9 cellular contexts compared by ENCODE assay signal in the genomic region with DNA sequence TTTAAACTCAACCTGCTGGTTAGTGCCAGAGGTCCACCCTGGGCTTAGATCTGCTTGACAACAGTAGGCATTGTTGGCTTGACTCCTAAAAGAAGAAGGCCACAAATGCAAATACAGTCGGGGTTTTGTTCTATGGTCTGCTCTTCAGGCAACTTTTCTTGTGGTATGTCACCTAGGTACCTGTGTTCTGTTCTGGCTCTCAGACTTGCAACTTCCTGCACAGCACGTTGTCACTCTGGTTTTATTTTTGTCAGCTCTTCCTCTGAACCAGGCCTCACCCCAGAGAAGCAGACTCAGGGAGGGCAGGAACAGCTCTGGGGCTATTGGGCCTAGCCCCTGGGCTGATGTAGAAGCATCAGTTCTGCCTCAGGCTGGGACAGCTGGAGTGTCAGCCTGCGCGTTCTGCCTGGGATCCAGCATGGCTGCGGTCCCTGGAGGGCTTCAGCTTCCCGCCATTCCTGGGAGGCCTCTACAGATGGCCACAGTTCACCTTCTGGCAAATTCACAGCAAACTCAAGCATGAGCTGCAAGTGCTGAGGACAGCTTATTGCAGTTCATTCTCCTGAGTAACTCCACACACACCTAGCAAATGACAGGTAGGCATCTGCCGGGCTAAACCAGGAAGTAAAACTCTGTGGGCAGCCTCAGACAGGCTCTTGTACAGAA. TPM values are rescaled to one million over a fixed set of nuclear protein-coding genes. Genes with fewer than 3 reads are reported as not detected.
A peak's percentile ranks its signal among the peaks of the same experiment; 100 is the strongest.
DNase-seq lines count a peak whose midpoint lies in the region; ATAC-seq, FAIRE-seq and TF ChIP-seq lines count a peak whose summit lies in the region.
"Had no signal": no experiment of that assay in that cellular context is flagged by ENCODE, and none has a peak within 500 bp of the region (broad histone marks: within the 10 kb centered on the region; RNA-seq: fewer than 3 reads in every experiment).

No MANE protein-coding gene starts in this region.

- no peaks in the 10 kb centered on the region for H3K36me3 Mint-ChIP-seq in T-cell

- peak overlapping the region; percentile 96 for H3K27ac Mint-ChIP-seq in T-cell

- CTCF ChIA-PET in T-cell (lab: Charles Lee) (interaction anchor here (0.7 to 1.1 kb wide), 8 partner anchors 11 to 571 kb away, joined by 3 to 23 read pairs (median 4); a partner anchor contains a TSS), H1 (lab: Charles Lee; ENCODE audit: partially characterized antibody) (interaction anchor here (0.5 kb wide), 1 partner anchor 250 kb away, joined by 3 read pairs; no protein-coding TSS in a partner anchor)

- no peak overlapping the region for H2BK12ac ChIP-seq in H1 (ENCODE audit: low read depth, low read length)

- intact Hi-C loops in stomach (cut with DNase I; ENCODE audit: low total_unique reads) = no loop called here

- H3K27me3 ChIP-seq in H1 (replicated peaks in 1 of 4; ENCODE audit: control insufficient read depth in 3 of 4, extremely low read depth in 1 of 4, insufficient read depth in 3 of 4, low read length in 3 of 4) = no peaks in the 10 kb centered on the region
- H3K27me3 ChIP-seq in stomach = no peaks in the 10 kb centered on the region

- no peaks in the 10 kb centered on the region for H4K20me1 ChIP-seq in H1 (replicated peaks in 1 of 2; ENCODE audit: control insufficient read depth in 1 of 2, insufficient read depth in 2 of 2, low read length in 2 of 2)

- no peaks in the 10 kb centered on the region; the same call in 1 of the 2 replicates for H3K23me2 ChIP-seq in H1 (ENCODE audit: low read depth, low read length)

- DNase-seq in DMS53 (lab: John Stamatoyannopoulos, UW) (peak; percentile 38), DMS53 treated with DMSO at 0.1 percent for 48 hours (lab: John Stamatoyannopoulos, UW; ENCODE audit: unreplicated experiment) (no peak), T-cell (peak; percentile 45 to 83 (median 62)), H1 (ENCODE audit: low read depth in 1 of 2, low spot score in 2 of 2) (peak in 1 of 2 experiments; percentile 35), stomach (no peak), GM19240 (ENCODE audit: insufficient read length, low spot score) (no peak), NCI-H1436 treated with DMSO at 0.1 percent for 48 hours (lab: John Stamatoyannopoulos, UW) (no peak)

- no peak overlapping the region for H4K5ac ChIP-seq in H1 (ENCODE audit: insufficient read length, low read depth, low read length)

- no peak overlapping the region for H3K56ac ChIP-seq in H1 (replicated peaks; ENCODE audit: insufficient read length, low read depth, low read length)

- peak overlapping the region; percentile 6 to 72 (median 19) for H3K4me3 Mint-ChIP-seq in T-cell

- TF ChIP-seq EP300 in H1 (IDR thresholded peaks at IDR 0.05; ENCODE audit: borderline replicate concordance in 1 of 2, low read depth in 2 of 2, low read length in 2 of 2) (no peak), stomach (IDR thresholded peaks at IDR 0.05) (no peak)

- H3K4me2 ChIP-seq in H1 (ENCODE audit: insufficient read depth in 1 of 2, low read depth in 2 of 2, low read length in 2 of 2) = no peak overlapping the region
- H3K4me2 ChIP-seq: A549 had no signal

- H2AK5ac ChIP-seq in H1 (ENCODE audit: low read depth, low read length) = no peak overlapping the region

- no peaks in the 10 kb centered on the region for H3K9me3 Mint-ChIP-seq in T-cell

- no peak overlapping the region for H3K4ac ChIP-seq in H1 (replicated peaks; ENCODE audit: insufficient read length, low read depth, low read length)

- H3K27me3 Mint-ChIP-seq in T-cell = no peaks in the 10 kb centered on the region

- ATAC-seq in HG02884 (IDR thresholded peaks at IDR 0.05; ENCODE audit: unreplicated experiment) (peak; percentile 34), T-cell (replicated peaks in 1 of 4) (peak; percentile 74 to 79 (median 78))
- ATAC-seq: A549 had no signal

- H3K27ac ChIP-seq in H1 (ENCODE audit: low read depth, low read length) = no peak overlapping the region
- peak overlapping the region; percentile 47 to 99 (median 97) for H3K27ac ChIP-seq in stomach
- H3K27ac ChIP-seq: A549 had no signal

- H4K91ac ChIP-seq in H1 (replicated peaks; ENCODE audit: insufficient read length, low read length) = no peak overlapping the region

- no peak for TF ChIP-seq RAD21 in H1 (IDR thresholded peaks at IDR 0.05 in 1 of 2, conservative IDR thresholded peaks at IDR 0.05 in 1 of 2; ENCODE audit: low read depth in 2 of 2, low read length in 2 of 2)

- H2BK120ac ChIP-seq in H1 (replicated peaks; ENCODE audit: low read depth, low read length) = no peak overlapping the region

- H4K8ac ChIP-seq in H1 (ENCODE audit: extremely low read depth, insufficient read depth, low read length) = peak overlapping the region; percentile 65

- no peak overlapping the region for H2BK15ac ChIP-seq in H1 (ENCODE audit: low read length)

- H2BK20ac ChIP-seq in H1 (ENCODE audit: low read length) = no peak overlapping the region

- H3K36me3 ChIP-seq in H1 (ENCODE audit: control insufficient read depth in 2 of 4, insufficient read depth in 4 of 4, low read length in 3 of 4) (no peaks in the 10 kb centered on the region; a peak in 1 of 8 replicates), stomach (no peaks in the 10 kb centered on the region)

- no peak overlapping the region for H3K14ac ChIP-seq in H1 (ENCODE audit: insufficient read length)

- no peak for TF ChIP-seq CTCF in H1 (IDR thresholded peaks at IDR 0.05; ENCODE audit: control extremely low read depth in 1 of 3, insufficient read depth in 1 of 3, low read depth in 1 of 3, low read length in 3 of 3)
- no peak for TF ChIP-seq CTCF in stomach (IDR thresholded peaks at IDR 0.05)

- no peak overlapping the region for H3K9ac ChIP-seq in H1 (replicated peaks in 1 of 4; ENCODE audit: extremely low read depth in 1 of 4, low read depth in 3 of 4, low read length in 3 of 4)

- no peak overlapping the region for H2BK5ac ChIP-seq in H1 (ENCODE audit: low read depth, low read length)

- POLR2A ChIA-PET in T-cell (lab: Charles Lee) (interaction anchor here (0.7 to 3.2 kb wide), 11 partner anchors 8 to 26 kb away, joined by 3 to 20 read pairs (median 5); a partner anchor contains a TSS), H1 (lab: Charles Lee; ENCODE audit: partially characterized antibody) (interaction anchor here (0.6 to 2.8 kb wide), 3 partner anchors 11 to 20 kb away, joined by 3 to 12 read pairs (median 4); a partner anchor contains a TSS)

- no peak overlapping the region for H3K23ac ChIP-seq in H1 (ENCODE audit: insufficient read length)

- H3K4me1 ChIP-seq in H1 (replicated peaks in 1 of 4; ENCODE audit: control insufficient read depth in 3 of 4, insufficient read depth in 4 of 4, low read length in 3 of 4) = no peaks in the 10 kb centered on the region
- H3K4me1 ChIP-seq in stomach = peaks cover 60 to 86% (median 67%) of the 10 kb centered on the region in 4 donors

- 91% methylated on average over 7 of the region's 7 CpGs; no CpG with 5 or more reads in 1 of the 2 experiments for WGBS in H1 (ENCODE audit: extremely low coverage in 1 of 2, insufficient coverage in 1 of 2, insufficient read length in 1 of 2, insufficient replicate concordance in 2 of 2, low coverage in 1 of 2, low lambda C conversion rate in 2 of 2, missing lambda C conversion rate in 1 of 2), 2 experiments
- 55 to 67% (median 59%) methylated on average over 6 to 7 of the region's 7 CpGs for WGBS in stomach, 5 donors

- FAIRE-seq in H1 (lab: Jason Lieb, UNC) = no peak
- FAIRE-seq: A549 had no signal

- H3K79me1 ChIP-seq in H1 (ENCODE audit: low read depth, low read length) = no peaks in the 10 kb centered on the region

- no peak overlapping the region for H3K18ac ChIP-seq in H1 (ENCODE audit: extremely low read depth, low read length)

- peak overlapping the region; percentile 81; the same call in 1 of the 2 replicates for H2AFZ ChIP-seq in H1 (ENCODE audit: low read length)

- H3K79me2 ChIP-seq in H1 (ENCODE audit: control insufficient read depth in 1 of 2, insufficient read depth in 2 of 2, low read length in 2 of 2) = no peaks in the 10 kb centered on the region

- H3K4me3 ChIP-seq in H1 (ENCODE audit: extremely low read depth in 1 of 4, insufficient read depth in 2 of 4, low read depth in 3 of 4, low read length in 4 of 4) (no peak overlapping the region), stomach (no peak overlapping the region)
- H3K4me3 ChIP-seq: A549 had no signal

- H3K4me1 Mint-ChIP-seq in T-cell = peaks cover 87 to 92% (median 91%) of the 10 kb centered on the region in 3 donors

- TF ChIP-seq POLR2A in H1 (IDR thresholded peaks at IDR 0.05; ENCODE audit: control extremely low read depth in 1 of 2, low read depth in 2 of 2, low read length in 2 of 2) (no peak), stomach (IDR thresholded peaks at IDR 0.05) (no peak)

- H3K9me3 ChIP-seq in H1 (ENCODE audit: insufficient read depth in 2 of 2, low read depth in 1 of 2, low read length in 1 of 2) (no peaks in the 10 kb centered on the region), stomach (no peaks in the 10 kb centered on the region)
- H3K9me3 ChIP-seq: A549 had no signal

RNA-seq across cellular contexts. Expression of a gene that starts 11.0 kb away (rescaled TPM):
- total RNA-seq in T-cell = 100 to 1,000 TPM; 239 to 335 (median 309) TPM
- total RNA-seq in H1 (2021; fragmentation: NEBNext Ultra II Directional; extraction: Animal tissue kit (Norgen Biotek cat#: 25700)) = 22.8 and 26.8 TPM in 2 replicates
- polyA plus RNA-seq in H1 (2011; rRNA removed) = 3.2 and 3.3 TPM in 2 replicates
- 13.7 TPM for polyA plus RNA-seq in H1 (2011; cell fraction: cytosol; rRNA removed)
- 2.2 TPM for polyA plus RNA-seq in H1 (2011; cell fraction: nucleus; rRNA removed)
- 16.4 to 27.5 TPM (median 23.0 TPM) in 4 replicates for polyA plus RNA-seq in H1 (2012, experiment 1 of 2)
- 1.1 TPM for polyA plus RNA-seq in H1 (2012, experiment 2 of 2)
- 9.0 TPM for polyA plus RNA-seq in H1 (2013, experiment 1 of 2)
- polyA plus RNA-seq in H1 (2013, experiment 2 of 2) = 8.4 TPM
- polyA minus RNA-seq in H1 (2011; rRNA and poly(A)+ RNA removed) = 4.7 and 5.2 TPM in 2 replicates
- 10.1 TPM for polyA minus RNA-seq in H1 (2011; cell fraction: cytosol; rRNA and poly(A)+ RNA removed)
- 14.0 TPM for polyA minus RNA-seq in H1 (2011; cell fraction: nucleus; rRNA and poly(A)+ RNA removed)
- 100 to 1,000 TPM in 3 of 5 donors, 10 to 100 TPM in 2; 39.3 to 605 (median 130) TPM for total RNA-seq in stomach
- polyA plus RNA-seq in stomach = 100 to 1,000 TPM; 111 to 122 (median 115) TPM

RNA-seq across cellular contexts. Expression of a gene that starts 58.3 kb away (rescaled TPM):
- total RNA-seq in T-cell (10 to 100 TPM; 28.6 to 36.6 (median 32.0) TPM), stomach (100 to 1,000 TPM in 1 of 5 donors, 10 to 100 TPM in 3, under 1 TPM in 1; 0.58 to 125 (median 32.7) TPM)
- total RNA-seq in H1 (2021; fragmentation: NEBNext Ultra II Directional; extraction: Animal tissue kit (Norgen Biotek cat#: 25700)) = 19.6 and 22.2 TPM in 2 replicates
- polyA plus RNA-seq in H1 (2011; rRNA removed) (6.9 and 8.8 TPM in 2 replicates), stomach (10 to 100 TPM; 21.7 to 27.0 (median 21.8) TPM)
- polyA plus RNA-seq in H1 (2011; cell fraction: cytosol; rRNA removed) = 13.4 TPM
- polyA plus RNA-seq in H1 (2011; cell fraction: nucleus; rRNA removed) = 9.5 TPM
- polyA plus RNA-seq in H1 (2012, experiment 1 of 2) = 14.7 to 37.7 TPM (median 15.4 TPM) in 4 replicates
- polyA plus RNA-seq in H1 (2012, experiment 2 of 2) = 4.3 TPM
- 21.8 TPM for polyA plus RNA-seq in H1 (2013, experiment 1 of 2)
- 21.4 TPM for polyA plus RNA-seq in H1 (2013, experiment 2 of 2)
- polyA minus RNA-seq in H1 (2011; rRNA and poly(A)+ RNA removed) = 11.1 and 13.5 TPM in 2 replicates
- 5.6 TPM for polyA minus RNA-seq in H1 (2011; cell fraction: cytosol; rRNA and poly(A)+ RNA removed)
- polyA minus RNA-seq in H1 (2011; cell fraction: nucleus; rRNA and poly(A)+ RNA removed) = 30.2 TPM

RNA-seq across cellular contexts. Expression of a gene that starts 58.7 kb away (rescaled TPM):
- 10 to 100 TPM; 53.3 to 65.1 (median 54.0) TPM for total RNA-seq in T-cell
- total RNA-seq in H1 (2021; fragmentation: NEBNext Ultra II Directional; extraction: Animal tissue kit (Norgen Biotek cat#: 25700)) = 28.2 and 30.2 TPM in 2 replicates
- polyA plus RNA-seq in H1 (2011; rRNA removed) = 4.3 and 7.6 TPM in 2 replicates
- polyA plus RNA-seq in H1 (2011; cell fraction: cytosol; rRNA removed) = 8.2 TPM
- polyA plus RNA-seq in H1 (2011; cell fraction: nucleus; rRNA removed) = 2.5 TPM
- polyA plus RNA-seq in H1 (2012, experiment 1 of 2) = 6.6 to 12.6 TPM (median 8.2 TPM) in 4 replicates
- polyA plus RNA-seq in H1 (2012, experiment 2 of 2) = 0.92 TPM
- polyA plus RNA-seq in H1 (2013, experiment 1 of 2) = 15.2 TPM
- polyA plus RNA-seq in H1 (2013, experiment 2 of 2) = 17.5 TPM
- 15.4 and 27.7 TPM in 2 replicates for polyA minus RNA-seq in H1 (2011; rRNA and poly(A)+ RNA removed)
- 19.5 TPM for polyA minus RNA-seq in H1 (2011; cell fraction: cytosol; rRNA and poly(A)+ RNA removed)
- polyA minus RNA-seq in H1 (2011; cell fraction: nucleus; rRNA and poly(A)+ RNA removed) = 47.7 TPM
- total RNA-seq in stomach = 100 to 1,000 TPM in 1 of 5 donors, 10 to 100 TPM in 4; 24.9 to 550 (median 68.3) TPM
- 10 to 100 TPM; 13.2 to 27.2 (median 18.2) TPM for polyA plus RNA-seq in stomach

Comparison
In these comparisons a context has a peak if more than half of its experiments do, and no peak if none do; other contexts are left out.
1. DNase-seq: peak in DMS53 (single experiment) and T-cell (34 of 34); none in DMS53 treated with DMSO at 0.1 percent for 48 hours (single experiment), stomach (single experiment), GM19240 (single experiment) and NCI-H1436 treated with DMSO at 0.1 percent for 48 hours (single experiment).